Comparison of ENCODE assay signal across 16 cellular contexts in the genomic region with DNA sequence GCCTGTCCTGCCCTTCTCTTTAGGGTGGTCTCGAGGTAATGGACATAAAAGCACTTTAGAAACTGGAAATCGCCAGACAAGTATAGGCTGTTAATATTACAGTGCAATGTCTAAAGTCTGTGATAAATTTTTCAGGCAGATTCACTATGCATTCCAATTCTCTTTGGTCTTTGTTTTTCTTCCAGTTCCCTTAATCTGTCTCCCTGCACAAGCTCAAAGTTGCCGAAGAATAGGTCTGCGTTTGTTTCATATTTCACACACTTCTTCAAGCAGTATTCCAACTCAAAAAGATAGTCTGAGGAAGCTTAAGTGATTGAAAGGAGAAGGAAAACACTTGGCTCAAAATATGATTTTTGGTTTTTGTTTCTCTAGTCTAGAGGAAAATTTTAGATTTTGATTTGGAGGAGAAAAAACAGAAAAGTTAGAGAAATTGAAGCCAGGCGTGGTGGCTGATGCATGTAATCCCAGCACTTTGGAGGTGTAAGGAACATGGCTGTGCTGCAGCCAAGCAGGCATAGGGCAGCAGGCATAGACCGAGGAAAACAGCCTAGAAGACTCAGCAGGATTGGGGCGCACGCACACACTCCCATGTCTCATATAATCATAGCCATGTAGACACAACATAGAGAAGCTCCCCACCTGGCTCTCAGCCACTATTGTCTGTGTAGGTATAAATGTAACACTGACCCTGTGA.
DNase-seq lines count a peak whose midpoint lies in the region; ATAC-seq and TF ChIP-seq lines count a peak whose summit lies in the region.
"Had no signal": no experiment of that assay in that cellular context is flagged by ENCODE, and none has a peak within 500 bp of the region (broad histone marks: within the 10 kb centered on the region; RNA-seq: fewer than 3 reads in every experiment).

No MANE protein-coding gene starts in this region.

- H3K27me3 ChIP-seq in HCT116 (ENCODE audit: insufficient read depth, low read length) (no peaks in the 10 kb centered on the region), lower lobe of right lung (ENCODE audit: low read depth) (no peaks in the 10 kb centered on the region), suprapubic skin (no peaks in the 10 kb centered on the region)
- H3K27me3 ChIP-seq: cardiac muscle cell had no signal

- H3K4me1 Mint-ChIP-seq in MCF 10A (ENCODE audit: insufficient read depth, unreplicated experiment): peaks cover 40% of the 10 kb centered on the region

- TF ChIP-seq CTCF in HCT116 (IDR thresholded peaks at IDR 0.05 in 2 of 3, conservative IDR thresholded peaks at IDR 0.05 in 1 of 3; ENCODE audit: borderline replicate concordance in 1 of 3, insufficient read depth in 1 of 3, low read depth in 2 of 3, low read length in 2 of 3) (no peak), MCF 10A (IDR thresholded peaks at IDR 0.05; ENCODE audit: unreplicated experiment) (no peak), lower lobe of right lung (IDR thresholded peaks at IDR 0.05) (no peak), suprapubic skin (IDR thresholded peaks at IDR 0.05) (no peak)

- H3K36me3 Mint-ChIP-seq in MCF 10A (ENCODE audit: insufficient read depth, unreplicated experiment): no peaks in the 10 kb centered on the region

- no peak for TF ChIP-seq RAD21 in HCT116 (IDR thresholded peaks at IDR 0.05; ENCODE audit: low read depth)

- intact Hi-C loops in HCT116 (cut with micrococcal nuclease) (no loop called here), MCF 10A (cut with micrococcal nuclease) (loop anchor here (2.0 kb wide), 1 partner anchor 236 kb away; no protein-coding TSS in a partner anchor), lower lobe of right lung (cut with DNase I) (no loop called here)

- H2AFZ ChIP-seq in HCT116 (ENCODE audit: low read depth, low read length, poor library complexity, severe bottlenecking): peak overlapping the region; percentile 95

- H3K27ac Mint-ChIP-seq in MCF 10A (ENCODE audit: low read depth, unreplicated experiment): peak overlapping the region; percentile 79
- H3K27ac Mint-ChIP-seq: activated CD4-positive, alpha-beta T cell treated with anti-CD3 and anti-CD28 coated beads, Interleukin-2, amount 10 ng/mL, durations not matched to agents 24 days and 14 days; activated T-helper 1 cell treated with anti-CD3 and anti-CD28 coated beads, Interleukin-12 subunit alpha, Interleukin-12 subunit beta, Interleukin-2, Interleukin-4 antibody, amounts not matched to agents 30 ng/mL and 10 ng/mL and 1 ng/mL, durations not matched to agents 14 hours and 24 hours and 36 hours had no signal

- H3K27ac ChIP-seq in HCT116 (ENCODE audit: low read depth, low read length): peak overlapping the region; percentile 49
- peak overlapping the region; percentile 75 for H3K27ac ChIP-seq in lower lobe of right lung
- peak overlapping the region; percentile 81 for H3K27ac ChIP-seq in suprapubic skin

- H3K9me3 Mint-ChIP-seq in MCF 10A (ENCODE audit: unreplicated experiment): no peaks in the 10 kb centered on the region
- H3K9me3 Mint-ChIP-seq: activated CD4-positive, alpha-beta T cell treated with anti-CD3 and anti-CD28 coated beads, Interleukin-2, amount 10 ng/mL, durations not matched to agents 24 days and 14 days; activated T-helper 1 cell treated with anti-CD3 and anti-CD28 coated beads, Interleukin-12 subunit alpha, Interleukin-12 subunit beta, Interleukin-2, Interleukin-4 antibody, amounts not matched to agents 30 ng/mL and 10 ng/mL and 1 ng/mL, durations not matched to agents 14 hours and 24 hours and 36 hours; neural crest cell had no signal

- H3K4me3 Mint-ChIP-seq in MCF 10A (ENCODE audit: unreplicated experiment): peak overlapping the region; percentile 51
- H3K4me3 Mint-ChIP-seq: activated CD4-positive, alpha-beta T cell treated with anti-CD3 and anti-CD28 coated beads, Interleukin-2, amount 10 ng/mL, durations not matched to agents 24 days and 14 days; activated T-helper 1 cell treated with anti-CD3 and anti-CD28 coated beads, Interleukin-12 subunit alpha, Interleukin-12 subunit beta, Interleukin-2, Interleukin-4 antibody, amounts not matched to agents 30 ng/mL and 10 ng/mL and 1 ng/mL, durations not matched to agents 14 hours and 24 hours and 36 hours; neural crest cell had no signal

- BruUV-seq in HCT116 (replicated peaks; lab: Mats Ljungman, UMichigan) (no TSS peak), MCF 10A (replicated peaks; lab: Mats Ljungman, UMichigan) (no TSS peak)

- H3K9ac ChIP-seq in HCT116 (ENCODE audit: low read length): no peak overlapping the region; the same call in 1 of the 2 replicates

- H3K36me3 ChIP-seq in HCT116 (ENCODE audit: control insufficient read depth in 1 of 2, insufficient read depth in 2 of 2, low read length in 2 of 2) (no peaks in the 10 kb centered on the region), lower lobe of right lung (no peaks in the 10 kb centered on the region), suprapubic skin (no peaks in the 10 kb centered on the region)
- H3K36me3 ChIP-seq: cardiac muscle cell had no signal

- TF ChIP-seq POLR2A in HCT116 (IDR thresholded peaks at IDR 0.05; ENCODE audit: borderline replicate concordance, extremely low read depth, insufficient read depth, insufficient read length) (no peak), suprapubic skin (IDR thresholded peaks at IDR 0.05) (no peak)

- no peaks in the 10 kb centered on the region for H3K9me2 ChIP-seq in HCT116 (ENCODE audit: insufficient read depth)

- H3K4me1 ChIP-seq in HCT116 (ENCODE audit: control insufficient read depth in 1 of 2, insufficient read depth in 2 of 2, low read length in 2 of 2) (peaks cover 29 to 36% of the 10 kb centered on the region in 2 experiments), lower lobe of right lung (peaks cover 33% of the 10 kb centered on the region), suprapubic skin (peaks cover 21% of the 10 kb centered on the region)

- no peaks in the 10 kb centered on the region for H3K27me3 Mint-ChIP-seq in MCF 10A (ENCODE audit: insufficient read depth, unreplicated experiment)

- CTCF ChIA-PET in HCT116 (lab: Charles Lee) (no interaction called here), MCF 10A (lab: Yijun Ruan, JAX) (interaction anchor here (0.5 to 3.4 kb wide), 14 partner anchors 9 to 881 kb away, joined by 3 to 19 read pairs (median 4); no protein-coding TSS in a partner anchor)

- TF ChIP-seq EP300 in suprapubic skin (IDR thresholded peaks at IDR 0.05): no peak

- DNase-seq in HCT116 (ENCODE audit: low read depth, low spot score) (no peak), MCF 10A (ENCODE audit: unreplicated experiment) (no peak), lower lobe of right lung (no peak), suprapubic skin (ENCODE audit: low spot score in 2 of 2) (no peak), NCI-H774 (lab: John Stamatoyannopoulos, UW) (no peak), activated gamma-delta T cell treated with Interleukin-2 at 50 U/mL for 16 hours (no peak), KG1 (lab: John Stamatoyannopoulos, UW) (no peak)
- DNase-seq: activated CD4-positive, alpha-beta T cell treated with anti-CD3 and anti-CD28 coated beads, Interleukin-2, amount 10 ng/mL, durations not matched to agents 24 days and 14 days; MM.1S; stimulated activated CD4-positive, alpha-beta T cell treated with anti-CD3 and anti-CD28 coated beads, Interleukin-1b, Interleukin-23, amount 100 ng/mL, for 48 hours; T-helper 2 cell had no signal

- no peak; the same call in 1 of the 2 replicates for ATAC-seq in HCT116
- ATAC-seq in lower lobe of right lung: no peak
- no peak for ATAC-seq in HG02870 (IDR thresholded peaks at IDR 0.05; ENCODE audit: unreplicated experiment)
- ATAC-seq: Panc1 had no signal

- H4K20me1 ChIP-seq in HCT116 (ENCODE audit: insufficient read depth): no peaks in the 10 kb centered on the region

- H3K79me2 ChIP-seq in HCT116 (ENCODE audit: insufficient read depth, low read length): no peaks in the 10 kb centered on the region

- peak overlapping the region; percentile 71 for H3K4me2 ChIP-seq in HCT116 (ENCODE audit: low read length)

- H3K4me3 ChIP-seq in HCT116 (replicated peaks in 1 of 2; ENCODE audit: low read depth in 1 of 2, low read length in 2 of 2) (peak overlapping the region in 1 of 2 experiments; percentile 32; a peak in 2 of 4 replicates), lower lobe of right lung (no peak overlapping the region), suprapubic skin (no peak overlapping the region)
- H3K4me3 ChIP-seq: cardiac muscle cell had no signal

- RAD21 ChIA-PET in HCT116 (lab: Charles Lee; ENCODE audit: low non-redundant PET in 1 of 2, low total read pairs in 2 of 2, uncharacterized antibody in 2 of 2, unreplicated experiment in 2 of 2): no interaction called here

- whole genome bisulfite sequencing in suprapubic skin: 51% methylated on average over 8 of the region's 8 CpGs

- H3K9me3 ChIP-seq in HCT116 (ENCODE audit: control insufficient read depth in 1 of 2, insufficient read depth in 1 of 2, low read depth in 1 of 2, low read length in 2 of 2): no peaks in the 10 kb centered on the region
- H3K9me3 ChIP-seq in lower lobe of right lung: no peaks in the 10 kb centered on the region
- H3K9me3 ChIP-seq in suprapubic skin: no peaks in the 10 kb centered on the region

- POLR2A ChIA-PET in HCT116 (lab: Charles Lee): no interaction called here
- POLR2A ChIA-PET in MCF 10A (lab: Yijun Ruan, JAX): interaction anchor here (0.6 to 3.7 kb wide), 6 partner anchors 20 to 175 kb away, joined by 3 to 25 read pairs (median 4); partner anchors contain the start of gene TMPO

TF ChIP-seq in HCT116, 20 proteins besides CTCF, POLR2A, EP300 and RAD21:
- TF ChIP-seq EZH2phosphoT487 (IDR thresholded peaks at IDR 0.05; ENCODE audit: borderline replicate concordance): no peak
